Comparison of ENCODE assay signal across 8 cellular contexts in genomic region chr2:120222186-120223033, GRCh38. TPM values are rescaled to one million over a fixed set of nuclear protein-coding genes. Genes with fewer than 3 reads are reported as not detected.
DNase-seq lines count a peak whose midpoint lies in the region; ATAC-seq, FAIRE-seq and TF ChIP-seq lines count a peak whose summit lies in the region.

No MANE protein-coding gene starts in this region.

- TF ChIP-seq CTCF in KMS-11 (conservative IDR thresholded peaks at IDR 0.05; ENCODE audit: low read depth, low read length) (no peak), coronary artery (IDR thresholded peaks at IDR 0.05) (no peak)

- FAIRE-seq in RCC 7860 (lab: Jason Lieb, UNC), result no peak

- H3K4me2 ChIP-seq in KMS-11, result peak overlapping the region; percentile 60

- H3K36me3 Mint-ChIP-seq in naive B cell, result peaks cover 10 to 14% of the 10 kb centered on the region in 2 donors

- H3K27me3 ChIP-seq in ACC112 (ENCODE audit: insufficient read depth, low read length), result no peaks in the 10 kb centered on the region
- H3K27me3 ChIP-seq in KMS-11 (ENCODE audit: insufficient read depth, low read depth), result no peaks in the 10 kb centered on the region

- peak overlapping the region; percentile 91 to 98 (median 96) for H3K27ac Mint-ChIP-seq in naive B cell

- H3K27ac ChIP-seq in ACC112 (ENCODE audit: low read depth, low read length) (peak overlapping the region; percentile 84), KMS-11 (peak overlapping the region; percentile 72), coronary artery (peak overlapping the region; percentile 84 to 85)

- ATAC-seq in naive B cell (ENCODE audit: low read depth in 2 of 2), result no peak
- ATAC-seq in HG03196 (IDR thresholded peaks at IDR 0.05; ENCODE audit: unreplicated experiment), result no peak

- H3K4me1 ChIP-seq in ACC112 (ENCODE audit: control insufficient read depth, insufficient read depth, low read length, unreplicated experiment), result peaks cover 27% of the 10 kb centered on the region
- peaks cover 26% of the 10 kb centered on the region for H3K4me1 ChIP-seq in KMS-11 (ENCODE audit: low read depth, poor library complexity, severe bottlenecking)

- H4K20me1 ChIP-seq in KMS-11 (ENCODE audit: insufficient read depth), result no peaks in the 10 kb centered on the region

- H3K4me3 ChIP-seq in ACC112 (ENCODE audit: low read depth, low read length) (peak overlapping the region; percentile 87), KMS-11 (IDR thresholded peaks at IDR 0.05; ENCODE audit: insufficient read depth, low read depth, low read length) (peak overlapping the region; percentile 16), coronary artery (peak overlapping the region; percentile 73)

- H3K9ac ChIP-seq in KMS-11, result peak overlapping the region; percentile 76; the same call in 1 of the 2 replicates

- peaks cover 47 to 60% (median 52%) of the 10 kb centered on the region in 3 donors for H3K4me1 Mint-ChIP-seq in naive B cell

- H3K9me3 Mint-ChIP-seq in naive B cell, result peaks cover 0 to 1% (median 0%) of the 10 kb centered on the region in 7 donors

- H2AFZ ChIP-seq in ACC112 (ENCODE audit: low read length, unreplicated experiment) (peak overlapping the region; percentile 59), KMS-11 (ENCODE audit: low read depth) (peak overlapping the region; percentile 61)

- peak overlapping the region; percentile 70 to 97 (median 89) for H3K4me3 Mint-ChIP-seq in naive B cell

- no peaks in the 10 kb centered on the region for H3K27me3 Mint-ChIP-seq in naive B cell

- peak; percentile 75 for DNase-seq in coronary artery (ENCODE audit: low spot score)
- DNase-seq in naive B cell, result no peak
- no peak for DNase-seq in NCI-H2107 treated with DMSO at 0.1 percent for 48 hours (lab: John Stamatoyannopoulos, UW; ENCODE audit: unreplicated experiment)
- no peak for DNase-seq in HuH-7 (ENCODE audit: low spot score)
- no peak for DNase-seq in RCC 7860 (ENCODE audit: low spot score)

- peaks cover 18% of the 10 kb centered on the region; the same call in 1 of the 2 replicates for H3K36me3 ChIP-seq in ACC112 (ENCODE audit: insufficient read depth, low read length)
- no peaks in the 10 kb centered on the region for H3K36me3 ChIP-seq in KMS-11 (ENCODE audit: insufficient read depth)

- H3K79me2 ChIP-seq in ACC112 (ENCODE audit: control insufficient read depth, insufficient read depth, low read length, unreplicated experiment) (peaks cover 22% of the 10 kb centered on the region), KMS-11 (ENCODE audit: insufficient read depth, low read depth) (peaks cover 18% of the 10 kb centered on the region)

RNA-seq across cellular contexts. Expression of gene TMEM185B, which starts 0.8 kb away (rescaled TPM):
- polyA plus RNA-seq in naive B cell (ENCODE audit: low read depth in 6 of 6), result 10 to 100 TPM; 24.8 to 43.0 (median 34.8) TPM

RNA-seq across cellular contexts. Expression of gene RALB, which starts 30.2 kb away (rescaled TPM):
- polyA plus RNA-seq in naive B cell (ENCODE audit: low read depth in 6 of 6), result 100 to 1,000 TPM in 2 of 6 donors, 10 to 100 TPM in 4; 84.0 to 121 (median 97.0) TPM

Comparison
In these comparisons a context has a peak if more than half of its experiments do, and no peak if none do; other contexts are left out.
1. H3K4me3 ChIP-seq: peak in every context shown above with its lines; median percentile 87 in ACC112; 73 in coronary artery; 16 in KMS-11.